38 cellular contexts compared by ENCODE assay signal in the genomic region with DNA sequence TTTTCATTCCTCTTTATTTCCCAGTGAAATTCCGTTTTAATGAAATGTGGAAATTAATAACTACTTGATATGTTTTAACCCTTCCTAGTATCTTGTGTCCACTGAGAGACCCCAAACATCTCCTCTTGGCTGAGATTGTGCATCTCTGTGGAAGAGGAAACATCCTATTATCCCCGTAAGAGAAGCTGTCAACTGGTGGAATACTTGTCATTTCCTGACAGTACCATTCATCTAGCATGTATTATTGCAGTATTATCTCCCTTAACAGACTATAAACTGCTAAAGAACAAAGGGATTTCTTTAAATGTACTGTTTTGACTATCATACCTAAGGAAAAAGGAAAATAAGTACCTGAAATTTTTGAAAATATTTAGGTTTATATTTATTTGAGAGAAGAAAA.
"Had no signal": no experiment of that assay in that cellular context is flagged by ENCODE, and none has a peak within 500 bp of the region (broad histone marks: within the 10 kb centered on the region; RNA-seq: fewer than 3 reads in every experiment).

No MANE protein-coding gene starts in this region.

- DNase-seq: activated effector memory CD4-positive, alpha-beta T cell treated with anti-CD3 and anti-CD28 coated beads, Interleukin-2, amount 50 U/mL, for 16 hours; activated effector memory CD4-positive, alpha-beta T cell treated with Interleukin-2 at 50 U/mL for 16 hours; activated gamma-delta T cell; activated gamma-delta T cell treated with Interleukin-2 at 50 U/mL for 16 hours; activated naive CD4-positive, alpha-beta T cell; activated naive CD4-positive, alpha-beta T cell treated with anti-CD3 and anti-CD28 coated beads for 36 hours; activated naive CD4-positive, alpha-beta T cell treated with anti-CD3 and anti-CD28 coated beads, Interleukin-2, amount 10 ng/mL, durations not matched to agents 7 days and 5 days; activated naive CD4-positive, alpha-beta T cell treated with anti-CD3 and anti-CD28 coated beads, Interleukin-2, amount 50 U/mL, for 16 hours; activated naive CD4-positive, alpha-beta T cell treated with Interleukin-2 at 50 U/mL for 16 hours; activated naive CD8-positive, alpha-beta T cell treated with anti-CD3 and anti-CD28 coated beads for 36 hours; activated naive CD8-positive, alpha-beta T cell treated with anti-CD3 and anti-CD28 coated beads, Interleukin-2, amount 10 ng/mL, durations not matched to agents 7 days and 5 days; activated naive CD8-positive, alpha-beta T cell treated with anti-CD3 and anti-CD28 coated beads, Interleukin-2, amount 50 U/mL, for 24 hours; activated T-cell treated with anti-CD3 and anti-CD28 coated beads, Interleukin-2, amount 50 U/mL, for 1 hour; activated T-cell treated with anti-CD3 and anti-CD28 coated beads, Interleukin-2, amount 50 U/mL, for 24 hours; activated T-cell treated with anti-CD3 and anti-CD28 coated beads, Interleukin-2, amount 50 U/mL, for 4 hours; activated T-cell treated with anti-CD3 and anti-CD28 coated beads, Interleukin-2, amount 50 U/mL, for 48 hours; activated T-cell treated with anti-CD3 and anti-CD28 coated beads, Interleukin-2, amount 50 U/mL, for 72 hours; adrenal gland; amniotic stem cell; amygdala; anterior cingulate cortex; aorta; body of pancreas; brain microvascular endothelial cell; caudate nucleus; central memory CD4-positive, alpha-beta T cell; cerebellar nuclear complex had no signal

- H3K4me1 Mint-ChIP-seq: activated naive CD4-positive, alpha-beta T cell treated with anti-CD3 and anti-CD28 coated beads, Interleukin-2, amount 10 ng/mL, durations not matched to agents 7 days and 5 days; activated naive CD4-positive, alpha-beta T cell treated with anti-CD3 and anti-CD28 coated beads, Interleukin-2, amount 50 U/mL, for 24 hours; activated naive CD8-positive, alpha-beta T cell treated with anti-CD3 and anti-CD28 coated beads for 36 hours; activated naive CD8-positive, alpha-beta T cell treated with anti-CD3 and anti-CD28 coated beads, Interleukin-2, amount 10 ng/mL, durations not matched to agents 7 days and 5 days; activated naive CD8-positive, alpha-beta T cell treated with anti-CD3 and anti-CD28 coated beads, Interleukin-2, amount 50 U/mL, for 24 hours; activated T-helper 17 cell treated with anti-CD3 and anti-CD28 coated beads, Interleukin-2, amount 50 U/mL, for 72 hours; brain; central memory CD8-positive, alpha-beta T cell had no signal

- H3K4me3 Mint-ChIP-seq: activated naive CD4-positive, alpha-beta T cell treated with anti-CD3 and anti-CD28 coated beads for 36 hours; activated naive CD4-positive, alpha-beta T cell treated with anti-CD3 and anti-CD28 coated beads, Interleukin-2, amount 10 ng/mL, durations not matched to agents 7 days and 5 days; activated naive CD4-positive, alpha-beta T cell treated with anti-CD3 and anti-CD28 coated beads, Interleukin-2, amount 50 U/mL, for 24 hours; activated naive CD8-positive, alpha-beta T cell; activated naive CD8-positive, alpha-beta T cell treated with anti-CD3 and anti-CD28 coated beads for 36 hours; activated naive CD8-positive, alpha-beta T cell treated with anti-CD3 and anti-CD28 coated beads, Interleukin-2, amount 10 ng/mL, durations not matched to agents 7 days and 5 days; activated naive CD8-positive, alpha-beta T cell treated with anti-CD3 and anti-CD28 coated beads, Interleukin-2, amount 50 U/mL, for 24 hours; activated T-cell treated with anti-CD3 and anti-CD28 coated beads, Interleukin-2, amount 50 U/mL, for 24 hours; activated T-cell treated with anti-CD3 and anti-CD28 coated beads, Interleukin-2, amount 50 U/mL, for 4 hours; activated T-cell treated with anti-CD3 and anti-CD28 coated beads, Interleukin-2, amount 50 U/mL, for 72 hours; activated T-helper 1 cell treated with anti-CD3 and anti-CD28 coated beads, Interleukin-12 subunit alpha, Interleukin-12 subunit beta, Interleukin-2, Interleukin-4 antibody, amounts not matched to agents 30 ng/mL and 10 ng/mL and 1 ng/mL, durations not matched to agents 14 hours and 24 hours and 36 hours; activated T-helper 17 cell treated with anti-CD3 and anti-CD28 coated beads, Interleukin-2, amount 50 U/mL, for 72 hours; brain; central memory CD8-positive, alpha-beta T cell had no signal

- H3K9me3 Mint-ChIP-seq: activated naive CD4-positive, alpha-beta T cell treated with anti-CD3 and anti-CD28 coated beads, Interleukin-2, amount 10 ng/mL, durations not matched to agents 7 days and 5 days; activated naive CD8-positive, alpha-beta T cell treated with anti-CD3 and anti-CD28 coated beads for 36 hours; activated naive CD8-positive, alpha-beta T cell treated with anti-CD3 and anti-CD28 coated beads, Interleukin-2, amount 10 ng/mL, durations not matched to agents 7 days and 5 days; activated T-cell treated with anti-CD3 and anti-CD28 coated beads, Interleukin-2, amount 50 U/mL, for 24 hours; activated T-helper 1 cell treated with anti-CD3 and anti-CD28 coated beads, Interleukin-12 subunit alpha, Interleukin-12 subunit beta, Interleukin-2, Interleukin-4 antibody, amounts not matched to agents 30 ng/mL and 10 ng/mL and 1 ng/mL, durations not matched to agents 14 hours and 24 hours and 36 hours; activated T-helper 17 cell treated with anti-CD3 and anti-CD28 coated beads, Interleukin-2, amount 50 U/mL, for 72 hours; activated T-helper 2 cell treated with anti-CD3 and anti-CD28 coated beads, Interferon-gamma antibody, Interleukin-2, Interleukin-4, amounts not matched to agents 10 μg/mL and 5 μg/mL and 100 μg/mL, durations not matched to agents 14 hours and 24 hours and 36 hours had no signal

- H3K4me3 ChIP-seq: adrenal gland, ascending aorta, body of pancreas, breast epithelium, cardiac muscle cell had no signal

- H3K27me3 ChIP-seq: adrenal gland, ascending aorta, body of pancreas, brain microvascular endothelial cell, breast epithelium, cardiac muscle cell had no signal

- H3K27ac ChIP-seq: adrenal gland, ascending aorta, body of pancreas, brain microvascular endothelial cell, breast epithelium, cardiac muscle cell had no signal

- H3K27me3 Mint-ChIP-seq: activated naive CD4-positive, alpha-beta T cell treated with anti-CD3 and anti-CD28 coated beads, Interleukin-2, amount 10 ng/mL, durations not matched to agents 7 days and 5 days; activated naive CD4-positive, alpha-beta T cell treated with anti-CD3 and anti-CD28 coated beads, Interleukin-2, amount 50 U/mL, for 24 hours; activated naive CD8-positive, alpha-beta T cell treated with anti-CD3 and anti-CD28 coated beads for 36 hours; activated naive CD8-positive, alpha-beta T cell treated with anti-CD3 and anti-CD28 coated beads, Interleukin-2, amount 10 ng/mL, durations not matched to agents 7 days and 5 days; activated naive CD8-positive, alpha-beta T cell treated with anti-CD3 and anti-CD28 coated beads, Interleukin-2, amount 50 U/mL, for 24 hours; activated T-cell treated with anti-CD3 and anti-CD28 coated beads, Interleukin-2, amount 50 U/mL, for 24 hours; activated T-helper 17 cell treated with anti-CD3 and anti-CD28 coated beads, Interleukin-2, amount 50 U/mL, for 72 hours had no signal

- H3K36me3 Mint-ChIP-seq: activated naive CD4-positive, alpha-beta T cell treated with anti-CD3 and anti-CD28 coated beads, Interleukin-2, amount 10 ng/mL, durations not matched to agents 7 days and 5 days; activated naive CD4-positive, alpha-beta T cell treated with anti-CD3 and anti-CD28 coated beads, Interleukin-2, amount 50 U/mL, for 24 hours; activated naive CD4-positive, alpha-beta T cell treated with anti-CD3 and anti-CD28 coated beads, Interleukin-2, amount 50 U/mL, for 72 hours; activated naive CD8-positive, alpha-beta T cell; activated naive CD8-positive, alpha-beta T cell treated with anti-CD3 and anti-CD28 coated beads for 36 hours; activated naive CD8-positive, alpha-beta T cell treated with anti-CD3 and anti-CD28 coated beads, Interleukin-2, amount 10 ng/mL, durations not matched to agents 7 days and 5 days; brain had no signal

- H3K36me3 ChIP-seq: adrenal gland, ascending aorta, brain microvascular endothelial cell, breast epithelium, cardiac muscle cell had no signal

- H3K9me3 ChIP-seq: adrenal gland, ascending aorta, body of pancreas, breast epithelium had no signal

- H3K4me1 ChIP-seq: adrenal gland, ascending aorta, body of pancreas, breast epithelium had no signal

- H3K27ac Mint-ChIP-seq: activated naive CD4-positive, alpha-beta T cell treated with anti-CD3 and anti-CD28 coated beads for 36 hours; activated naive CD4-positive, alpha-beta T cell treated with anti-CD3 and anti-CD28 coated beads, Interleukin-2, amount 10 ng/mL, durations not matched to agents 7 days and 5 days; activated naive CD4-positive, alpha-beta T cell treated with anti-CD3 and anti-CD28 coated beads, Interleukin-2, amount 50 U/mL, for 24 hours; activated naive CD4-positive, alpha-beta T cell treated with anti-CD3 and anti-CD28 coated beads, Interleukin-2, amount 50 U/mL, for 72 hours; activated naive CD8-positive, alpha-beta T cell; activated naive CD8-positive, alpha-beta T cell treated with anti-CD3 and anti-CD28 coated beads for 36 hours; activated naive CD8-positive, alpha-beta T cell treated with anti-CD3 and anti-CD28 coated beads, Interleukin-2, amount 10 ng/mL, durations not matched to agents 7 days and 5 days; activated naive CD8-positive, alpha-beta T cell treated with anti-CD3 and anti-CD28 coated beads, Interleukin-2, amount 50 U/mL, for 24 hours; activated T-cell treated with anti-CD3 and anti-CD28 coated beads, Interleukin-2, amount 50 U/mL, for 24 hours; activated T-cell treated with anti-CD3 and anti-CD28 coated beads, Interleukin-2, amount 50 U/mL, for 72 hours; activated T-helper 1 cell treated with anti-CD3 and anti-CD28 coated beads, Interleukin-12 subunit alpha, Interleukin-12 subunit beta, Interleukin-2, Interleukin-4 antibody, amounts not matched to agents 30 ng/mL and 10 ng/mL and 1 ng/mL, durations not matched to agents 14 hours and 24 hours and 36 hours; activated T-helper 17 cell treated with anti-CD3 and anti-CD28 coated beads, Interleukin-2, amount 50 U/mL, for 72 hours; activated T-helper 2 cell treated with anti-CD3 and anti-CD28 coated beads, Interferon-gamma antibody, Interleukin-2, Interleukin-4, amounts not matched to agents 10 μg/mL and 5 μg/mL and 100 μg/mL, durations not matched to agents 14 hours and 24 hours and 36 hours; brain had no signal
